In genomic region chr18:57772387-57772799, GRCh38 we compare ENCODE assay signal across 19 cellular contexts. TPM values are rescaled to one million over a fixed set of nuclear protein-coding genes. Genes with fewer than 3 reads are reported as not detected.
DNase-seq lines count a peak whose midpoint lies in the region; ATAC-seq and TF ChIP-seq lines count a peak whose summit lies in the region.
"Had no signal": no experiment of that assay in that cellular context is flagged by ENCODE, and none has a peak within 500 bp of the region (broad histone marks: within the 10 kb centered on the region; RNA-seq: fewer than 3 reads in every experiment).

No MANE protein-coding gene starts in this region.

- no peak for ATAC-seq in GM19351 (IDR thresholded peaks at IDR 0.05; ENCODE audit: unreplicated experiment)
- ATAC-seq in HG02981 (IDR thresholded peaks at IDR 0.05; ENCODE audit: unreplicated experiment), result no peak
- ATAC-seq: Panc1 had no signal

- no peaks in the 10 kb centered on the region for H3K9me3 Mint-ChIP-seq in nephron
- H3K9me3 Mint-ChIP-seq: T-helper 1 cell treated with Interleukin-12 subunit alpha and Interleukin-12 subunit beta and Interleukin-4 antibody, amounts not matched to agents 30 μg/mL and 1 μg/mL, for 36 hours had no signal

- H3K36me3 ChIP-seq in esophagus muscularis mucosa, result no peaks in the 10 kb centered on the region

- WGBS in esophagus muscularis mucosa, result 49% methylated on average over 9 of the region's 9 CpGs

- peaks cover 51 to 86% (median 79%) of the 10 kb centered on the region in 4 donors for H3K4me1 ChIP-seq in esophagus muscularis mucosa

- H3K27ac ChIP-seq in esophagus muscularis mucosa (replicated peaks in 1 of 4), result peak overlapping the region; percentile 2 to 71 (median 62)
- H3K27ac ChIP-seq: parathyroid adenoma had no signal

- no peak for TF ChIP-seq EP300 in esophagus muscularis mucosa (IDR thresholded peaks at IDR 0.05)

- DNase-seq in COLO668 (lab: John Stamatoyannopoulos, UW; ENCODE audit: unreplicated experiment) (peak; percentile 73), NCI-H69 (lab: John Stamatoyannopoulos, UW) (peak; percentile 85), esophagus muscularis mucosa (ENCODE audit: extremely low spot score) (no peak), activated gamma-delta T cell (lab: John Stamatoyannopoulos, UW) (no peak)
- DNase-seq in activated CD4-positive, alpha-beta T cell treated with anti-CD3 and anti-CD28 coated beads for 1 hour, result no peak
- DNase-seq: activated CD4-positive, alpha-beta T cell treated with anti-CD3 and anti-CD28 coated beads for 4 hours; activated T-cell treated with anti-CD3 and anti-CD28 coated beads, Interleukin-2, amount 50 U/mL, for 48 hours; anterior cingulate cortex; DMS79; effector CD4-positive, alpha-beta T cell; Karpas-422; NCI-H2171 treated with DMSO at 0.1 percent for 48 hours had no signal

- no peaks in the 10 kb centered on the region for H3K9me3 ChIP-seq in esophagus muscularis mucosa

- H3K4me3 ChIP-seq in esophagus muscularis mucosa, result no peak overlapping the region
- H3K4me3 ChIP-seq: lung had no signal

- peaks cover 3% of the 10 kb centered on the region for H3K27me3 Mint-ChIP-seq in nephron (ENCODE audit: low read depth)

- H3K36me3 Mint-ChIP-seq in nephron (ENCODE audit: low read depth), result no peaks in the 10 kb centered on the region

- no peaks in the 10 kb centered on the region for H3K27me3 ChIP-seq in esophagus muscularis mucosa

- H3K4me1 Mint-ChIP-seq in nephron, result peaks cover 13% of the 10 kb centered on the region

- TF ChIP-seq POLR2A in esophagus muscularis mucosa (IDR thresholded peaks at IDR 0.05; ENCODE audit: low read depth), result no peak

- intact Hi-C loops in esophagus muscularis mucosa (cut with DNase I), result no loop called here

- peak overlapping the region in 2 of 3 experiments; percentile 20 to 33 for H3K27ac Mint-ChIP-seq in nephron
- H3K27ac Mint-ChIP-seq: T-helper 1 cell treated with Interleukin-12 subunit alpha and Interleukin-12 subunit beta and Interleukin-4 antibody, amounts not matched to agents 30 μg/mL and 1 μg/mL, for 36 hours had no signal

- H3K4me3 Mint-ChIP-seq in nephron, result no peak overlapping the region
- H3K4me3 Mint-ChIP-seq: T-helper 1 cell treated with Interleukin-12 subunit alpha and Interleukin-12 subunit beta and Interleukin-4 antibody, amounts not matched to agents 30 μg/mL and 1 μg/mL, for 36 hours had no signal

- TF ChIP-seq CTCF in esophagus muscularis mucosa (IDR thresholded peaks at IDR 0.05), result no peak
- TF ChIP-seq CTCF in nephron (IDR thresholded peaks at IDR 0.05; ENCODE audit: unreplicated experiment in 3 of 3), result no peak

RNA-seq across cellular contexts. Expression of gene ATP8B1, which starts 30.7 kb away (rescaled TPM):
- 10 to 100 TPM; 18.3 to 21.9 (median 19.6) TPM for total RNA-seq in esophagus muscularis mucosa

Comparison
In these comparisons a context has a peak if more than half of its experiments do, and no peak if none do; other contexts are left out.
1. DNase-seq: peak in COLO668 (single experiment) and NCI-H69 (single experiment); none in esophagus muscularis mucosa (single experiment), activated gamma-delta T cell (single experiment) and activated CD4-positive, alpha-beta T cell treated with anti-CD3 and anti-CD28 coated beads for 1 hour (single experiment).